24 cellular contexts compared by ENCODE assay signal in the genomic region with DNA sequence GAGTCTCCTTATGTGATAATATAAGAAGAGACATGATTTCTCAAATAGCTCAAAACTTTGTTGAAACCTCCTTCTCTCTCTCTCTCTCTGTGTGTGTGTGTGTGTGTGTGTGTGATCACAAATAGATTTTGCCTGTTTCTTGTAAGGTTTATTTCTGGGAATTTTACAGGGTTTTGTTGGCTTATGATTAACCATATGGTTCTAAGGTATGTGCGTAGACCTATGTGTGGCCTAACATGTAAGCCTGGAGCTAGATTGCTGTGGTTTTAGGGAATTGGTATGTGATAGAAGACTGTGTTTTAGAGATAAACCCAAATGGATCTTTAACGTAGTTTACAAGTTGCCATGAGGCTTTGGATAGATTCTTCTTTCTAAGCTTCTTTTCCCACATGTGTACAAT.
"Had no signal": no experiment of that assay in that cellular context is flagged by ENCODE, and none has a peak within 500 bp of the region (broad histone marks: within the 10 kb centered on the region; RNA-seq: fewer than 3 reads in every experiment).

No MANE protein-coding gene starts in this region.

- H3K4me3 Mint-ChIP-seq: activated naive CD4-positive, alpha-beta T cell treated with anti-CD3 and anti-CD28 coated beads, Interleukin-2, amount 10 ng/mL, durations not matched to agents 7 days and 5 days; activated naive CD8-positive, alpha-beta T cell treated with anti-CD3 and anti-CD28 coated beads, Interleukin-2, amount 10 ng/mL, durations not matched to agents 7 days and 5 days; activated T-cell treated with anti-CD3 and anti-CD28 coated beads, Interleukin-2, amount 50 U/mL, for 72 hours; brain; nephron progenitor cell; stimulated activated effector memory CD8-positive, alpha-beta T cell treated with anti-CD3 and anti-CD28 coated beads, Interleukin-12 subunit alpha, Interleukin-12 subunit beta, amount 100 ng/mL, for 72 hours; stimulated activated naive CD8-positive, alpha-beta T cell treated with anti-CD3 and anti-CD28 coated beads, Interleukin-15, Interleukin-2, amounts not matched to agents 100 ng/mL and 50 ng/mL, for 24 hours had no signal

- H3K27ac Mint-ChIP-seq: activated naive CD4-positive, alpha-beta T cell treated with anti-CD3 and anti-CD28 coated beads, Interleukin-2, amount 10 ng/mL, durations not matched to agents 7 days and 5 days; activated naive CD8-positive, alpha-beta T cell treated with anti-CD3 and anti-CD28 coated beads, Interleukin-2, amount 10 ng/mL, durations not matched to agents 7 days and 5 days; nephron progenitor cell; progenitor cell of endocrine pancreas; stimulated activated effector memory CD8-positive, alpha-beta T cell treated with anti-CD3 and anti-CD28 coated beads, Interleukin-12 subunit alpha, Interleukin-12 subunit beta, amount 100 ng/mL, for 72 hours; stimulated activated naive CD8-positive, alpha-beta T cell treated with anti-CD3 and anti-CD28 coated beads, Interleukin-15, Interleukin-2, amounts not matched to agents 100 ng/mL and 50 ng/mL, for 24 hours had no signal

- H3K27me3 Mint-ChIP-seq: brain, progenitor cell of endocrine pancreas had no signal

- H3K4me1 Mint-ChIP-seq: activated naive CD4-positive, alpha-beta T cell treated with anti-CD3 and anti-CD28 coated beads, Interleukin-2, amount 10 ng/mL, durations not matched to agents 7 days and 5 days; activated naive CD8-positive, alpha-beta T cell treated with anti-CD3 and anti-CD28 coated beads, Interleukin-2, amount 10 ng/mL, durations not matched to agents 7 days and 5 days; stimulated activated effector memory CD8-positive, alpha-beta T cell treated with anti-CD3 and anti-CD28 coated beads, Interleukin-12 subunit alpha, Interleukin-12 subunit beta, amount 100 ng/mL, for 72 hours had no signal

- H3K36me3 Mint-ChIP-seq: activated naive CD4-positive, alpha-beta T cell treated with anti-CD3 and anti-CD28 coated beads, Interleukin-2, amount 10 ng/mL, durations not matched to agents 7 days and 5 days; activated naive CD8-positive, alpha-beta T cell treated with anti-CD3 and anti-CD28 coated beads, Interleukin-2, amount 10 ng/mL, durations not matched to agents 7 days and 5 days; stimulated activated effector memory CD8-positive, alpha-beta T cell treated with anti-CD3 and anti-CD28 coated beads, Interleukin-12 subunit alpha, Interleukin-12 subunit beta, amount 100 ng/mL, for 72 hours had no signal

- ATAC-seq: activated T-cell treated with anti-CD3 and anti-CD28 coated beads, Interleukin-2, amount 50 U/mL, for 72 hours; left lung; lower lobe of right lung; sciatic nerve; stimulated activated effector memory CD8-positive, alpha-beta T cell treated with anti-CD3 and anti-CD28 coated beads, Interleukin-12 subunit alpha, Interleukin-12 subunit beta, amount 100 ng/mL, for 72 hours had no signal

- H3K9me3 Mint-ChIP-seq: activated naive CD4-positive, alpha-beta T cell treated with anti-CD3 and anti-CD28 coated beads, Interleukin-2, amount 10 ng/mL, durations not matched to agents 7 days and 5 days; activated naive CD8-positive, alpha-beta T cell treated with anti-CD3 and anti-CD28 coated beads, Interleukin-2, amount 10 ng/mL, durations not matched to agents 7 days and 5 days; stimulated activated effector memory CD8-positive, alpha-beta T cell treated with anti-CD3 and anti-CD28 coated beads, Interleukin-12 subunit alpha, Interleukin-12 subunit beta, amount 100 ng/mL, for 72 hours; stimulated activated naive CD8-positive, alpha-beta T cell treated with anti-CD3 and anti-CD28 coated beads, Interleukin-15, Interleukin-2, amounts not matched to agents 100 ng/mL and 50 ng/mL, for 24 hours had no signal

- DNase-seq: activated CD4-positive, alpha-beta T cell treated with anti-CD3 and anti-CD28 coated beads for 4 hours; activated CD4-positive, alpha-beta T cell treated with anti-CD3 and anti-CD28 coated beads, Interleukin-2, amount 50 U/mL, for 4 hours; activated effector memory CD4-positive, alpha-beta T cell treated with Interleukin-2 at 50 U/mL for 16 hours; activated naive CD4-positive, alpha-beta T cell treated with anti-CD3 and anti-CD28 coated beads, Interleukin-2, amount 10 ng/mL, durations not matched to agents 7 days and 5 days; activated naive CD8-positive, alpha-beta T cell treated with anti-CD3 and anti-CD28 coated beads, Interleukin-2, amount 10 ng/mL, durations not matched to agents 7 days and 5 days; activated T-cell treated with anti-CD3 and anti-CD28 coated beads for 4 hours; activated T-cell treated with anti-CD3 and anti-CD28 coated beads, Interleukin-2, amount 50 U/mL, for 72 hours; cerebellar nuclear complex; dorsolateral prefrontal cortex; effector memory CD4-positive, alpha-beta T cell; hippocampal formation; left lung; lower lobe of right lung; mesendoderm; nephron progenitor cell; ovary; stimulated activated CD4-positive, alpha-beta T cell treated with anti-CD3 and anti-CD28 coated beads, Interleukin-4, amount 100 ng/mL, for 24 hours; trophoblast cell; uterus had no signal
